In the genomic region with DNA sequence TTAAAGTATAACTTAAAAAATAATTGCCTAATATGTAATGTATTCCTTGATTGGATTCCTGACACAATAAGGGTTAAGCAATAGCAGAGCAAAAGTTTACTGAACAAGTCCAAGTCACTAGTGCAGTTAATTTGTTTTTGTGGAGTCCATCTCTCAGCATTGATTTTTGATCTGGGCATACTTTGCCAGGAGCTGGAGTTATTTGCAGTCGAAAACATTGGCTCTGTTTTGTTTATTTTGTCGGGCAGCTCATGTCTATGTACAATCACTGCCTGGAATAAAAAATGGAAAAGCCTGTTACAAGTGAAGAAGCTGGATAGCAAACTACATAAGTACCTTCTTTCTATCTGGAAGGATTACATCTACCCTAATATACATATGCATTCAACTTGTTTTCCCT, we compare ENCODE assay signal across 30 cellular contexts.
"Had no signal": no experiment of that assay in that cellular context is flagged by ENCODE, and none has a peak within 500 bp of the region (broad histone marks: within the 10 kb centered on the region; RNA-seq: fewer than 3 reads in every experiment).

No MANE protein-coding gene starts in this region.

- H3K4me1 Mint-ChIP-seq: activated CD4-positive, alpha-beta memory T cell treated with anti-CD3 and anti-CD28 coated beads, Interleukin-2, amount 10 ng/mL, durations not matched to agents 7 days and 5 days; activated CD4-positive, alpha-beta T cell treated with anti-CD3 and anti-CD28 coated beads, Interleukin-2, amount 10 ng/mL, durations not matched to agents 7 days and 5 days; activated naive CD4-positive, alpha-beta T cell treated with anti-CD3 and anti-CD28 coated beads, Interleukin-2, amount 10 ng/mL, durations not matched to agents 7 days and 5 days; activated naive CD8-positive, alpha-beta T cell treated with anti-CD3 and anti-CD28 coated beads, Interleukin-2, amount 10 ng/mL, durations not matched to agents 7 days and 5 days; brain; WTC11 had no signal

- H3K4me3 Mint-ChIP-seq: activated CD4-positive, alpha-beta memory T cell treated with anti-CD3 and anti-CD28 coated beads, Interleukin-2, amount 10 ng/mL, durations not matched to agents 7 days and 5 days; activated CD4-positive, alpha-beta T cell treated with anti-CD3 and anti-CD28 coated beads, Interleukin-2, amount 10 ng/mL, durations not matched to agents 7 days and 5 days; activated naive CD4-positive, alpha-beta T cell treated with anti-CD3 and anti-CD28 coated beads, Interleukin-2, amount 10 ng/mL, durations not matched to agents 7 days and 5 days; activated naive CD8-positive, alpha-beta T cell treated with anti-CD3 and anti-CD28 coated beads, Interleukin-2, amount 10 ng/mL, durations not matched to agents 7 days and 5 days; activated T-cell treated with anti-CD3 and anti-CD28 coated beads, Interleukin-2, amount 50 U/mL, for 24 hours; activated T-cell treated with anti-CD3 and anti-CD28 coated beads, Interleukin-2, amount 50 U/mL, for 72 hours; brain; WTC11 had no signal

- DNase-seq: activated CD4-positive, alpha-beta memory T cell treated with anti-CD3 and anti-CD28 coated beads, Interleukin-2, amount 10 ng/mL, durations not matched to agents 7 days and 5 days; activated CD4-positive, alpha-beta T cell treated with anti-CD3 and anti-CD28 coated beads for 1 hour; activated CD4-positive, alpha-beta T cell treated with anti-CD3 and anti-CD28 coated beads for 4 hours; activated CD4-positive, alpha-beta T cell treated with anti-CD3 and anti-CD28 coated beads, Interleukin-2, amount 10 ng/mL, durations not matched to agents 7 days and 5 days; activated CD4-positive, alpha-beta T cell treated with anti-CD3 and anti-CD28 coated beads, Interleukin-2, amount 50 U/mL, for 4 hours; activated CD8-positive, alpha-beta memory T cell treated with anti-CD3 and anti-CD28 coated beads, Interleukin-2, amount 50 U/mL, for 48 hours; activated gamma-delta T cell; activated naive CD4-positive, alpha-beta T cell; activated naive CD4-positive, alpha-beta T cell treated with anti-CD3 and anti-CD28 coated beads, Interleukin-2, amount 10 ng/mL, durations not matched to agents 7 days and 5 days; activated naive CD8-positive, alpha-beta T cell treated with anti-CD3 and anti-CD28 coated beads, Interleukin-2, amount 10 ng/mL, durations not matched to agents 7 days and 5 days; activated T-cell treated with anti-CD3 and anti-CD28 coated beads for 4 hours; activated T-cell treated with anti-CD3 and anti-CD28 coated beads, Interleukin-2, amount 50 U/mL, for 24 hours; activated T-cell treated with anti-CD3 and anti-CD28 coated beads, Interleukin-2, amount 50 U/mL, for 72 hours; central memory CD4-positive, alpha-beta T cell; cerebellar nuclear complex; colonic mucosa; effector CD8-positive, alpha-beta T cell; esophagus squamous epithelium; foreskin melanocyte; T-helper 2 cell had no signal

- ATAC-seq: activated naive CD4-positive, alpha-beta T cell treated with anti-CD3 and anti-CD28 coated beads, Interleukin-2, amount 50 U/mL, for 72 hours; activated T-cell treated with anti-CD3 and anti-CD28 coated beads, Interleukin-2, amount 50 U/mL, for 72 hours; gastroesophageal sphincter; WTC11 had no signal

- H3K27me3 ChIP-seq: ascending aorta, breast epithelium, cardiac muscle cell, colonic mucosa, esophagus squamous epithelium, gastroesophageal sphincter had no signal

- H3K4me1 ChIP-seq: ascending aorta, breast epithelium, colonic mucosa, esophagus squamous epithelium, gastroesophageal sphincter had no signal

- H3K4me3 ChIP-seq: ascending aorta, breast epithelium, cardiac muscle cell, colonic mucosa, esophagus squamous epithelium, gastroesophageal sphincter had no signal

- H3K36me3 Mint-ChIP-seq: activated naive CD4-positive, alpha-beta T cell treated with anti-CD3 and anti-CD28 coated beads, Interleukin-2, amount 10 ng/mL, durations not matched to agents 7 days and 5 days; activated naive CD4-positive, alpha-beta T cell treated with anti-CD3 and anti-CD28 coated beads, Interleukin-2, amount 50 U/mL, for 72 hours; activated naive CD8-positive, alpha-beta T cell treated with anti-CD3 and anti-CD28 coated beads, Interleukin-2, amount 10 ng/mL, durations not matched to agents 7 days and 5 days; brain; WTC11 had no signal

- H3K36me3 ChIP-seq: ascending aorta, breast epithelium, cardiac muscle cell, colonic mucosa, esophagus squamous epithelium, gastroesophageal sphincter had no signal

- H3K27me3 Mint-ChIP-seq: activated CD4-positive, alpha-beta memory T cell treated with anti-CD3 and anti-CD28 coated beads, Interleukin-2, amount 10 ng/mL, durations not matched to agents 7 days and 5 days; activated CD4-positive, alpha-beta T cell treated with anti-CD3 and anti-CD28 coated beads, Interleukin-2, amount 10 ng/mL, durations not matched to agents 7 days and 5 days; activated naive CD4-positive, alpha-beta T cell treated with anti-CD3 and anti-CD28 coated beads, Interleukin-2, amount 10 ng/mL, durations not matched to agents 7 days and 5 days; activated naive CD8-positive, alpha-beta T cell treated with anti-CD3 and anti-CD28 coated beads, Interleukin-2, amount 10 ng/mL, durations not matched to agents 7 days and 5 days; activated T-cell treated with anti-CD3 and anti-CD28 coated beads, Interleukin-2, amount 50 U/mL, for 24 hours; brain had no signal

- H3K27ac ChIP-seq: ascending aorta, breast epithelium, cardiac muscle cell, colonic mucosa, epithelial cell of prostate, esophagus squamous epithelium, gastroesophageal sphincter had no signal

- FAIRE-seq: endometrium, endothelial cell of umbilical vein had no signal

- H3K27ac Mint-ChIP-seq: activated CD4-positive, alpha-beta memory T cell treated with anti-CD3 and anti-CD28 coated beads, Interleukin-2, amount 10 ng/mL, durations not matched to agents 7 days and 5 days; activated CD4-positive, alpha-beta T cell treated with anti-CD3 and anti-CD28 coated beads, Interleukin-2, amount 10 ng/mL, durations not matched to agents 7 days and 5 days; activated naive CD4-positive, alpha-beta T cell treated with anti-CD3 and anti-CD28 coated beads, Interleukin-2, amount 10 ng/mL, durations not matched to agents 7 days and 5 days; activated naive CD4-positive, alpha-beta T cell treated with anti-CD3 and anti-CD28 coated beads, Interleukin-2, amount 50 U/mL, for 72 hours; activated naive CD8-positive, alpha-beta T cell treated with anti-CD3 and anti-CD28 coated beads, Interleukin-2, amount 10 ng/mL, durations not matched to agents 7 days and 5 days; activated T-cell treated with anti-CD3 and anti-CD28 coated beads, Interleukin-2, amount 50 U/mL, for 24 hours; activated T-cell treated with anti-CD3 and anti-CD28 coated beads, Interleukin-2, amount 50 U/mL, for 72 hours; brain; WTC11 had no signal

- H3K9me3 ChIP-seq: ascending aorta, breast epithelium, colonic mucosa, esophagus squamous epithelium, gastroesophageal sphincter had no signal
